ENCODE assay signal across 8 cellular contexts in the genomic region with DNA sequence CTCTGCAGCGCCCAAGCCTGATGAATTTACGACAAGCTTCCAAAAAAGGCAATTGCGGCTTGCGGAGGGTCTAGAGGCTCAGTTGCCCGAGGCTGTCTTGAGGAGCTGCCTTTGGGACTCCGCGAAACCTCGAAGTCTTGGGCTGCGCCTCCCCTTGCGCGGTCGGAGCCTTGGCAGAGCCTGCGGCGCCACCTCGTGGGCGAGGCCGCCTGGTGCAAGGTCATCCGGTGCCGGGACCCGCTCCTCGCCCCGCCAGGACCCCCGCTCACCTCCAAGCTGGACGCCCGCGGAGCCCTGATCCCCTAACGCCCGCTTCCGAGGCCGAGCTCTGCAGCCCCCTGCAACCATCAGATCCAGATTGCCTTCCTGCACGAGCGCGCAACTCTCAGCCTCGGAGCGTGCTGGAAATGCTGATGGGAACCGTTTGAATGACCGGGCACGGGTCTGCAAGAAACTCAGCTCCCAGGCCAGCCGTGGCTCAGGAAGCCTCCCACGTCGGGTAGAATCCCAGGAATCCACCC. TPM values are rescaled to one million over a fixed set of nuclear protein-coding genes. Genes with fewer than 3 reads are reported as not detected.
DNase-seq lines count a peak whose midpoint lies in the region; ATAC-seq and TF ChIP-seq lines count a peak whose summit lies in the region.

No MANE protein-coding gene starts in this region.

- H3K4me3 Mint-ChIP-seq in activated T-cell treated with anti-CD3 and anti-CD28 coated beads, Interleukin-2, amount 50 U/mL, for 72 hours = peak overlapping the region; percentile 9 to 25
- H3K4me3 Mint-ChIP-seq in progenitor cell of endocrine pancreas (ENCODE audit: low read depth) = peak overlapping the region; percentile 35

- TF ChIP-seq CTCF in heart left ventricle (IDR thresholded peaks at IDR 0.05) = peak; percentile 37 to 67 (median 54)
- TF ChIP-seq CTCF in right atrium auricular region (IDR thresholded peaks at IDR 0.05) = peak in 1 of 2 donors; percentile 77
- TF ChIP-seq CTCF in progenitor cell of endocrine pancreas (IDR thresholded peaks at IDR 0.05; ENCODE audit: unreplicated experiment) = peak; percentile 93

- peaks cover 79% of the 10 kb centered on the region for H3K27me3 Mint-ChIP-seq in activated T-cell treated with anti-CD3 and anti-CD28 coated beads, Interleukin-2, amount 50 U/mL, for 72 hours (ENCODE audit: low read depth)
- peaks cover 51% of the 10 kb centered on the region for H3K27me3 Mint-ChIP-seq in progenitor cell of endocrine pancreas

- no peak overlapping the region for H3K27ac Mint-ChIP-seq in activated T-cell treated with anti-CD3 and anti-CD28 coated beads, Interleukin-2, amount 50 U/mL, for 72 hours
- H3K27ac Mint-ChIP-seq in progenitor cell of endocrine pancreas = no peak overlapping the region

- intact Hi-C loops in heart left ventricle (cut with DNase I) = loop anchor here in 3 of 10 donors (5.0 to 10.0 kb wide), 3 partner anchors 139 to 1662 kb away; no protein-coding TSS in a partner anchor

- 2% methylated on average over 36 to 41 of the region's 41 CpGs for WGBS in heart left ventricle, 4 donors

- peaks cover 4% of the 10 kb centered on the region for H3K4me1 Mint-ChIP-seq in activated T-cell treated with anti-CD3 and anti-CD28 coated beads, Interleukin-2, amount 50 U/mL, for 72 hours (ENCODE audit: low read depth)
- peaks cover 13% of the 10 kb centered on the region for H3K4me1 Mint-ChIP-seq in progenitor cell of endocrine pancreas (ENCODE audit: low read depth)

- peak in 3 of 4 donors; percentile 54 to 71 (median 70) for ATAC-seq in heart left ventricle
- ATAC-seq in activated T-cell treated with anti-CD3 and anti-CD28 coated beads, Interleukin-2, amount 50 U/mL, for 72 hours (replicated peaks in 1 of 2) = peak; percentile 79 to 81
- no peak for ATAC-seq in GM19455 (IDR thresholded peaks at IDR 0.05; ENCODE audit: unreplicated experiment)
- ATAC-seq in GM21529 (IDR thresholded peaks at IDR 0.05; ENCODE audit: unreplicated experiment) = no peak

- TF ChIP-seq POLR2A in heart left ventricle (IDR thresholded peaks at IDR 0.05) = no peak

- H3K27me3 ChIP-seq in heart left ventricle (peaks cover 4 to 69% (median 23%) of the 10 kb centered on the region in 9 donors), right atrium auricular region (no peaks in the 10 kb centered on the region)

- no peaks in the 10 kb centered on the region for H3K36me3 ChIP-seq in heart left ventricle
- no peaks in the 10 kb centered on the region for H3K36me3 ChIP-seq in right atrium auricular region

- DNase-seq in heart left ventricle = peak in 4 of 5 donors; percentile 15 to 37 (median 32)
- DNase-seq in right atrium auricular region (ENCODE audit: low spot score) = no peak
- peak; percentile 55 for DNase-seq in HuH-7 (ENCODE audit: low spot score)
- DNase-seq in activated T-cell treated with anti-CD3 and anti-CD28 coated beads, Interleukin-2, amount 50 U/mL, for 72 hours = peak; percentile 55 to 66
- peak; percentile 24 for DNase-seq in globus pallidus (ENCODE audit: low spot score)
- peak; percentile 61 for DNase-seq in progenitor cell of endocrine pancreas (ENCODE audit: low spot score, unreplicated experiment)

- H3K9me3 ChIP-seq in heart left ventricle (no peaks in the 10 kb centered on the region), right atrium auricular region (peaks cover 0 to 4% of the 10 kb centered on the region in 2 donors)

- no peak overlapping the region for H3K27ac ChIP-seq in heart left ventricle
- no peak overlapping the region for H3K27ac ChIP-seq in right atrium auricular region

- H3K36me3 Mint-ChIP-seq in activated T-cell treated with anti-CD3 and anti-CD28 coated beads, Interleukin-2, amount 50 U/mL, for 72 hours (ENCODE audit: insufficient read depth in 2 of 2) = no peaks in the 10 kb centered on the region
- no peaks in the 10 kb centered on the region for H3K36me3 Mint-ChIP-seq in progenitor cell of endocrine pancreas (ENCODE audit: insufficient read depth)

- no peaks in the 10 kb centered on the region for H3K9me3 Mint-ChIP-seq in activated T-cell treated with anti-CD3 and anti-CD28 coated beads, Interleukin-2, amount 50 U/mL, for 72 hours
- H3K9me3 Mint-ChIP-seq in progenitor cell of endocrine pancreas (ENCODE audit: low read depth) = peaks cover 4% of the 10 kb centered on the region

- H3K4me3 ChIP-seq in heart left ventricle (peak overlapping the region in 1 of 12 donors; percentile 22), right atrium auricular region (peak overlapping the region in 1 of 2 donors; percentile 7)

- H3K4me1 ChIP-seq in heart left ventricle (peaks cover 0 to 8% (median 1%) of the 10 kb centered on the region in 12 donors), right atrium auricular region (peaks cover 0 to 6% of the 10 kb centered on the region in 2 donors)

RNA-seq across cellular contexts. Expression of a gene that starts 14.9 kb away (rescaled TPM):
- 10 to 100 TPM; 48.3 to 69.8 (median 57.2) TPM for total RNA-seq in heart left ventricle
- polyA plus RNA-seq in heart left ventricle = 10 to 100 TPM; 32.6 to 34.2 TPM
- total RNA-seq in right atrium auricular region = 10 to 100 TPM; 26.3 to 29.9 TPM
- 1 to 10 TPM; 4.6 to 4.9 TPM for total RNA-seq in activated T-cell treated with anti-CD3 and anti-CD28 coated beads, Interleukin-2, amount 50 U/mL, for 72 hours
- 60.3 and 67.2 TPM in 2 replicates for total RNA-seq in progenitor cell of endocrine pancreas

RNA-seq across cellular contexts. Expression of a gene that starts 48.1 kb away (rescaled TPM):
- total RNA-seq in heart left ventricle (10 to 100 TPM in 2 of 9 donors, 1 to 10 TPM in 7; 2.4 to 11.0 (median 6.3) TPM), right atrium auricular region (1 to 10 TPM; 2.0 to 7.6 TPM), progenitor cell of endocrine pancreas (24.5 and 26.1 TPM in 2 replicates)
- polyA plus RNA-seq in heart left ventricle = 10 to 100 TPM in 1 of 2 donors, 1 to 10 TPM in 1; 2.2 to 19.5 TPM
- total RNA-seq in activated T-cell treated with anti-CD3 and anti-CD28 coated beads, Interleukin-2, amount 50 U/mL, for 72 hours = 100 to 1,000 TPM; 110 to 142 TPM

RNA-seq across cellular contexts. Expression of a gene that starts 48.5 kb away (rescaled TPM):
- total RNA-seq in heart left ventricle (10 to 100 TPM; 16.0 to 27.3 (median 22.0) TPM), right atrium auricular region (10 to 100 TPM; 16.4 to 22.8 TPM), progenitor cell of endocrine pancreas (43.5 and 46.8 TPM in 2 replicates)
- polyA plus RNA-seq in heart left ventricle = 10 to 100 TPM in 1 of 2 donors, 1 to 10 TPM in 1; 4.2 to 15.3 TPM
- 10 to 100 TPM; 63.7 to 74.5 TPM for total RNA-seq in activated T-cell treated with anti-CD3 and anti-CD28 coated beads, Interleukin-2, amount 50 U/mL, for 72 hours

Comparison
In these comparisons a context has a peak if more than half of its experiments do, and no peak if none do; other contexts are left out.
1. ATAC-seq: peak in heart left ventricle (3 of 4) and activated T-cell treated with anti-CD3 and anti-CD28 coated beads, Interleukin-2, amount 50 U/mL, for 72 hours (2 of 2); none in GM19455 (single experiment) and GM21529 (single experiment).
2. RNA of a gene that starts 14.9 kb away (total RNA-seq): 60.3 to 67.2 TPM in progenitor cell of endocrine pancreas, 48.3 to 69.8 TPM in heart left ventricle and 26.3 to 29.9 TPM in right atrium auricular region; 4.6 to 4.9 TPM in activated T-cell treated with anti-CD3 and anti-CD28 coated beads, Interleukin-2, amount 50 U/mL, for 72 hours; every median in the first group is over 4 times any median in the second.